In genomic region chr2:60565472-60565871, GRCh38 we compare ENCODE assay signal across 8 cellular contexts. TPM values are rescaled to one million over a fixed set of nuclear protein-coding genes. Genes with fewer than 3 reads are reported as not detected.
DNase-seq lines count a peak whose midpoint lies in the region; ATAC-seq and TF ChIP-seq lines count a peak whose summit lies in the region.

No MANE protein-coding gene starts in this region.

- H3K36me3 ChIP-seq in Peyer's patch = no peaks in the 10 kb centered on the region

- H3K4me3 ChIP-seq in Peyer's patch (no peak overlapping the region), foreskin fibroblast (ENCODE audit: low read depth in 1 of 2, low read length in 2 of 2) (no peak overlapping the region)

- peak; percentile 25 for TF ChIP-seq CTCF in CD4-positive, alpha-beta T cell (IDR thresholded peaks at IDR 0.05)
- TF ChIP-seq CTCF in Peyer's patch (IDR thresholded peaks at IDR 0.05) (peak; percentile 17 to 41 (median 31)), foreskin fibroblast (IDR thresholded peaks at IDR 0.05; ENCODE audit: low read depth, low read length) (peak; percentile 19)

- H3K27ac Mint-ChIP-seq in CD4-positive, alpha-beta T cell = no peak overlapping the region

- no peak for DNase-seq in CD4-positive, alpha-beta T cell
- DNase-seq in Peyer's patch (peak in 2 of 3 donors; percentile 63 to 74), foreskin fibroblast (peak in 1 of 2 donors; percentile 43), HuH-7 (ENCODE audit: low spot score) (no peak), GM19240 (ENCODE audit: insufficient read length, low spot score) (no peak)

- peaks cover 38% of the 10 kb centered on the region for H3K27me3 Mint-ChIP-seq in CD4-positive, alpha-beta T cell

- H3K9me3 ChIP-seq in CD4-positive, alpha-beta T cell (ENCODE audit: control insufficient read depth, low read length) = no peaks in the 10 kb centered on the region
- no peaks in the 10 kb centered on the region for H3K9me3 ChIP-seq in Peyer's patch

- POLR2A ChIA-PET in CD4-positive, alpha-beta T cell (lab: Charles Lee) = no interaction called here

- H3K4me1 ChIP-seq in Peyer's patch = peaks cover 0 to 12% (median 0%) of the 10 kb centered on the region in 4 donors

- TF ChIP-seq POLR2A in Peyer's patch (IDR thresholded peaks at IDR 0.05) = no peak

- no peak overlapping the region for H3K4me3 Mint-ChIP-seq in CD4-positive, alpha-beta T cell

- peaks cover 67% of the 10 kb centered on the region for H3K27me3 ChIP-seq in CD4-positive, alpha-beta T cell (ENCODE audit: control insufficient read depth, insufficient read depth, low read length)
- H3K27me3 ChIP-seq in Peyer's patch = peaks cover 0 to 3% of the 10 kb centered on the region in 2 donors

- peak; percentile 37 for ATAC-seq in CD4-positive, alpha-beta T cell (ENCODE audit: poor library complexity)
- ATAC-seq in GM21786 (IDR thresholded peaks at IDR 0.05; ENCODE audit: unreplicated experiment) (peak; percentile 54), HG03196 (IDR thresholded peaks at IDR 0.05; ENCODE audit: unreplicated experiment) (no peak), GM18520 (IDR thresholded peaks at IDR 0.05; ENCODE audit: unreplicated experiment) (no peak)

- H3K27ac ChIP-seq in CD4-positive, alpha-beta T cell (ENCODE audit: low read depth, low read length) = no peak overlapping the region
- no peak overlapping the region for H3K27ac ChIP-seq in Peyer's patch

- intact Hi-C loops in CD4-positive, alpha-beta T cell (cut with DNase I, micrococcal nuclease) = no loop called here

- no peaks in the 10 kb centered on the region for H3K4me1 Mint-ChIP-seq in CD4-positive, alpha-beta T cell (ENCODE audit: low read depth)

- H3K36me3 Mint-ChIP-seq in CD4-positive, alpha-beta T cell (ENCODE audit: low read depth) = no peaks in the 10 kb centered on the region

- no peaks in the 10 kb centered on the region for H3K9me3 Mint-ChIP-seq in CD4-positive, alpha-beta T cell

- CTCF ChIA-PET in CD4-positive, alpha-beta T cell (lab: Charles Lee) = no interaction called here

RNA-seq across cellular contexts. Expression of gene BCL11A, which starts 12.0 kb away (rescaled TPM):
- total RNA-seq in CD4-positive, alpha-beta T cell = 1 to 10 TPM; 2.3 to 3.3 TPM
- total RNA-seq in Peyer's patch = 10 to 100 TPM; 35.4 to 94.9 (median 68.8) TPM

Comparison
In these comparisons a context has a peak if more than half of its experiments do, and no peak if none do; other contexts are left out.
1. ATAC-seq: peak in CD4-positive, alpha-beta T cell (single experiment) and GM21786 (single experiment); none in HG03196 (single experiment) and GM18520 (single experiment).
2. DNase-seq: peak in Peyer's patch (2 of 3); none in CD4-positive, alpha-beta T cell (0 of 10), HuH-7 (single experiment) and GM19240 (single experiment).
3. RNA of gene BCL11A, which starts 12.0 kb away (total RNA-seq): 35.4 to 94.9 TPM in Peyer's patch; 2.3 to 3.3 TPM in CD4-positive, alpha-beta T cell; every median in the first group is over 4 times any median in the second.
4. Peak in every context shown above with its lines, with median percentiles within 50 percentile points of each other: CTCF ChIP-seq.